In the genomic region with DNA sequence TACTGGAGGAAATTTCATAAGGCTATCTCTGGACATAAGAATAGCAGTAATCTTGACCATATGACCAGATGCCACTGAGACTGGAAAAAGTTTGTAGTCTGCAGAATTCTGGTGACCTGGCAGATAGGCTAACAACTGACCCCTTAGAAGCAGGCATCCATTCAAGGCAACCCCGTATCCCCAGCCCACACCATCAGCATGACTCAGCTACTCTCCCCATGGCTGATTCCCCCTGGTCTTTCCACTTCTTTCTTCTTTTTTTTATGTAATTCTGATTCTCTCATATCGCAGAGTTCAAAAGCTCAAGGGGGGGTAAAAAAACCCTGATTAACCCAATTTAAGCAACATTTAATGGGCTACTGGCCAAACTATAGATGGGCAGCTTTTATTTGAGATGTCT, we compare ENCODE assay signal across 23 cellular contexts.
"Had no signal": no experiment of that assay in that cellular context is flagged by ENCODE, and none has a peak within 500 bp of the region (broad histone marks: within the 10 kb centered on the region; RNA-seq: fewer than 3 reads in every experiment).

No MANE protein-coding gene starts in this region.

- H3K27me3 ChIP-seq: colonic mucosa, esophagus muscularis mucosa, foreskin keratinocyte, gastroesophageal sphincter, heart right ventricle, left lung had no signal

- H3K27me3 Mint-ChIP-seq: dendritic cell treated with granulocyte-macrophage colony-stimulating factor and Interleukin-4, amounts not matched to agents 40 ng/mL and 50 ng/mL, for 4 days had no signal

- H3K4me3 Mint-ChIP-seq: dendritic cell treated with granulocyte-macrophage colony-stimulating factor and Interleukin-4, amounts not matched to agents 40 ng/mL and 50 ng/mL, for 4 days; effector memory CD8-positive, alpha-beta T cell; mesothelial cell of epicardium; naive B cell had no signal

- H3K27ac Mint-ChIP-seq: dendritic cell treated with granulocyte-macrophage colony-stimulating factor and Interleukin-4, amounts not matched to agents 40 ng/mL and 50 ng/mL, for 4 days; effector memory CD8-positive, alpha-beta T cell; mesothelial cell of epicardium; naive B cell had no signal

- H3K9me3 ChIP-seq: colonic mucosa, esophagus muscularis mucosa, left lung, lower lobe of right lung, mucosa of descending colon had no signal

- H3K9me3 Mint-ChIP-seq: dendritic cell treated with granulocyte-macrophage colony-stimulating factor and Interleukin-4, amounts not matched to agents 40 ng/mL and 50 ng/mL, for 4 days; mesothelial cell of epicardium had no signal

- H3K36me3 ChIP-seq: colonic mucosa, esophagus muscularis mucosa, gastroesophageal sphincter, heart right ventricle, left lung, lower lobe of right lung had no signal

- H3K4me3 ChIP-seq: colonic mucosa, esophagus muscularis mucosa, gastroesophageal sphincter, heart right ventricle, left lung, lower lobe of right lung, mucosa of descending colon had no signal

- H3K4me1 Mint-ChIP-seq: mesothelial cell of epicardium, naive B cell had no signal

- ATAC-seq: effector memory CD8-positive, alpha-beta T cell; foreskin keratinocyte; gastroesophageal sphincter; heart right ventricle; left cardiac atrium; left lung; left ventricle myocardium superior; lower lobe of right lung; mucosa of descending colon had no signal

- DNase-seq: colonic mucosa; cortex of kidney; effector CD8-positive, alpha-beta T cell; effector memory CD8-positive, alpha-beta T cell; foreskin keratinocyte; head of caudate nucleus; heart right ventricle; hippocampal formation; left cardiac atrium; left lung; left ventricle myocardium superior; lower lobe of right lung; mesenchymal stem cell; mucosa of descending colon; naive B cell had no signal

- FAIRE-seq: endothelial cell of umbilical vein, frontal cortex, islet of Langerhans, keratinocyte had no signal

- H3K27ac ChIP-seq: colonic mucosa, esophagus muscularis mucosa, foreskin keratinocyte, gastroesophageal sphincter, heart right ventricle, left lung, lower lobe of right lung had no signal

- H3K4me1 ChIP-seq: colonic mucosa, esophagus muscularis mucosa, foreskin keratinocyte, gastroesophageal sphincter, heart right ventricle, left lung, lower lobe of right lung had no signal

- H3K36me3 Mint-ChIP-seq: mesothelial cell of epicardium had no signal
